In the genomic region with DNA sequence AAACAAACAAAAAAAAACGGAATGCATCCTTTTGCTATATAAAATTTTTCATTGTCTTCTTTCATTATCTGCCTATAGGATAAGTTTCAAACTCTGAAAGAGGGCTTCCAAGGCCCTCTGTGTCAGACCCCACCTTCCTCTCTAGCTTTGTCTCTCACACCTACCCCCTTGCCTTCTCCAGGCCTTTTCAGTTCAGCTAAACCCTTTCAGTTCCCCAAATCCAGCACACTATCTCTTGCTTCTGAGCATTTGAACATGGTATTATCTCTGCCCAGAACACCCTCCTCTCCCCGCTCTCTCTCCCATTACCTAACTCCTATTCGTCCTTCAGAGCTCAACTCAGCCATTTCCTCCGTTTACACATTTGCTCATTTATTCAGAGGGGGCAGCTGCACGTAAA, we compare ENCODE assay signal across 2 cellular contexts.
A peak's percentile ranks its signal among the peaks of the same experiment; 100 is the strongest.
TF ChIP-seq lines count a peak whose summit lies in the region.

No MANE protein-coding gene starts in this region.

TF ChIP-seq in GM12891, 5 proteins besides CTCF, POLR2A, EP300 and RAD21:
- TF ChIP-seq PAX5 (IDR thresholded peaks at IDR 0.05; ENCODE audit: insufficient read depth, low read length, severe bottlenecking) (no peak), SPI1 (IDR thresholded peaks at IDR 0.05; ENCODE audit: low read depth, low read length) (peak; percentile 88), POU2F2 (IDR thresholded peaks at IDR 0.05; ENCODE audit: low read depth, low read length) (no peak), POLR2AphosphoS5 (IDR thresholded peaks at IDR 0.05; ENCODE audit: low read depth, low read length) (no peak), TAF1 (IDR thresholded peaks at IDR 0.05; ENCODE audit: low read depth, low read length) (no peak)

TF ChIP-seq in K562, 482 proteins besides CTCF, POLR2A, EP300 and RAD21:
- TF ChIP-seq, protein P1, sequence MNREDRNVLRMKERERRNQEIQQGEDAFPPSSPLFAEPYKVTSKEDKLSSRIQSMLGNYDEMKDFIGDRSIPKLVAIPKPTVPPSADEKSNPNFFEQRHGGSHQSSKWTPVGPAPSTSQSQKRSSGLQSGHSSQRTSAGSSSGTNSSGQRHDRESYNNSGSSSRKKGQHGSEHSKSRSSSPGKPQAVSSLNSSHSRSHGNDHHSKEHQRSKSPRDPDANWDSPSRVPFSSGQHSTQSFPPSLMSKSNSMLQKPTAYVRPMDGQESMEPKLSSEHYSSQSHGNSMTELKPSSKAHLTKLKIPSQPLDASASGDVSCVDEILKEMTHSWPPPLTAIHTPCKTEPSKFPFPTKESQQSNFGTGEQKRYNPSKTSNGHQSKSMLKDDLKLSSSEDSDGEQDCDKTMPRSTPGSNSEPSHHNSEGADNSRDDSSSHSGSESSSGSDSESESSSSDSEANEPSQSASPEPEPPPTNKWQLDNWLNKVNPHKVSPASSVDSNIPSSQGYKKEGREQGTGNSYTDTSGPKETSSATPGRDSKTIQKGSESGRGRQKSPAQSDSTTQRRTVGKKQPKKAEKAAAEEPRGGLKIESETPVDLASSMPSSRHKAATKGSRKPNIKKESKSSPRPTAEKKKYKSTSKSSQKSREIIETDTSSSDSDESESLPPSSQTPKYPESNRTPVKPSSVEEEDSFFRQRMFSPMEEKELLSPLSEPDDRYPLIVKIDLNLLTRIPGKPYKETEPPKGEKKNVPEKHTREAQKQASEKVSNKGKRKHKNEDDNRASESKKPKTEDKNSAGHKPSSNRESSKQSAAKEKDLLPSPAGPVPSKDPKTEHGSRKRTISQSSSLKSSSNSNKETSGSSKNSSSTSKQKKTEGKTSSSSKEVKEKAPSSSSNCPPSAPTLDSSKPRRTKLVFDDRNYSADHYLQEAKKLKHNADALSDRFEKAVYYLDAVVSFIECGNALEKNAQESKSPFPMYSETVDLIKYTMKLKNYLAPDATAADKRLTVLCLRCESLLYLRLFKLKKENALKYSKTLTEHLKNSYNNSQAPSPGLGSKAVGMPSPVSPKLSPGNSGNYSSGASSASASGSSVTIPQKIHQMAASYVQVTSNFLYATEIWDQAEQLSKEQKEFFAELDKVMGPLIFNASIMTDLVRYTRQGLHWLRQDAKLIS (CRISPR knock-in tag; IDR thresholded peaks at IDR 0.05): no peak
- TF ChIP-seq ZNF253 (CRISPR knock-in tag; conservative IDR thresholded peaks at IDR 0.05) (no peak), ZNF311 (CRISPR knock-in tag; IDR thresholded peaks at IDR 0.05) (no peak), TSHZ1 (CRISPR knock-in tag; IDR thresholded peaks at IDR 0.05) (no peak), NFE2 (IDR thresholded peaks at IDR 0.05; ENCODE audit: low read depth) (no peak), SPI1 (IDR thresholded peaks at IDR 0.05; ENCODE audit: borderline replicate concordance, low read depth, low read length) (peak; percentile 46; the same call in 1 of the 2 replicates), ZBTB1 (CRISPR knock-in tag; IDR thresholded peaks at IDR 0.05; ENCODE audit: borderline replicate concordance, low read depth) (no peak), VEZF1 (CRISPR knock-in tag; IDR thresholded peaks at IDR 0.05) (0 out of 2 replicates have a peak, but pooled peaks have one; percentile 12), RBBP5 (IDR thresholded peaks at IDR 0.05; ENCODE audit: borderline replicate concordance, insufficient read depth, low read length, poor library complexity, severe bottlenecking) (no peak), ARID1B (IDR thresholded peaks at IDR 0.05) (0 out of 2 replicates have a peak, but pooled peaks have one; percentile 11), DDX20 (tag; IDR thresholded peaks at IDR 0.05; ENCODE audit: low read depth) (no peak), ZNF561 (CRISPR knock-in tag; conservative IDR thresholded peaks at IDR 0.05) (no peak), ASH1L (IDR thresholded peaks at IDR 0.05; ENCODE audit: borderline replicate concordance, low read depth, partially characterized antibody) (no peak), ZNF277 (CRISPR knock-in tag; IDR thresholded peaks at IDR 0.05; ENCODE audit: borderline replicate concordance) (no peak), HDAC3 (IDR thresholded peaks at IDR 0.05; ENCODE audit: borderline replicate concordance, partially characterized antibody) (no peak), LARP7 (IDR thresholded peaks at IDR 0.05) (no peak), CBX1 (IDR thresholded peaks at IDR 0.05; ENCODE audit: low read depth) (no peak), ZC3H11A (IDR thresholded peaks at IDR 0.05; ENCODE audit: low read depth, low read length) (no peak), RNF219 (CRISPR knock-in tag; IDR thresholded peaks at IDR 0.05) (no peak), BRCA1 (IDR thresholded peaks at IDR 0.05) (no peak), BRCA1 (CRISPR knock-in tag; IDR thresholded peaks at IDR 0.05) (no peak), ETV5 (CRISPR knock-in tag; IDR thresholded peaks at IDR 0.05; ENCODE audit: low read depth) (no peak), ZKSCAN1 (IDR thresholded peaks at IDR 0.05; ENCODE audit: low read depth, low read length) (no peak), HMG20A (CRISPR knock-in tag; conservative IDR thresholded peaks at IDR 0.05) (no peak), ZNF175 (CRISPR knock-in tag; IDR thresholded peaks at IDR 0.05; ENCODE audit: low read depth) (no peak), ELF4 (CRISPR knock-in tag; IDR thresholded peaks at IDR 0.05) (0 out of 2 replicates have a peak, but pooled peaks have one; percentile 42), OTX1 (CRISPR knock-in tag; IDR thresholded peaks at IDR 0.05) (no peak), ZBTB5 (IDR thresholded peaks at IDR 0.05) (no peak), ELF1 (tag; IDR thresholded peaks at IDR 0.05) (no peak), ZBTB33 (CRISPR knock-in tag; IDR thresholded peaks at IDR 0.05) (no peak)
- TF ChIP-seq, protein P2, sequence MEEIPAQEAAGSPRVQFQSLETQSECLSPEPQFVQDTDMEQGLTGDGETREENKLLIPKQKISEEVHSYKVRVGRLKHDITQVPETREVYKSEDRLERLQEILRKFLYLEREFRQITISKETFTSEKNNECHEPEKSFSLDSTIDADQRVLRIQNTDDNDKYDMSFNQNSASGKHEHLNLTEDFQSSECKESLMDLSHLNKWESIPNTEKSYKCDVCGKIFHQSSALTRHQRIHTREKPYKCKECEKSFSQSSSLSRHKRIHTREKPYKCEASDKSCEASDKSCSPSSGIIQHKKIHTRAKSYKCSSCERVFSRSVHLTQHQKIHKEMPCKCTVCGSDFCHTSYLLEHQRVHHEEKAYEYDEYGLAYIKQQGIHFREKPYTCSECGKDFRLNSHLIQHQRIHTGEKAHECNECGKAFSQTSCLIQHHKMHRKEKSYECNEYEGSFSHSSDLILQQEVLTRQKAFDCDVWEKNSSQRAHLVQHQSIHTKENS (CRISPR knock-in tag; IDR thresholded peaks at IDR 0.05): no peak
- TF ChIP-seq, protein P3, sequence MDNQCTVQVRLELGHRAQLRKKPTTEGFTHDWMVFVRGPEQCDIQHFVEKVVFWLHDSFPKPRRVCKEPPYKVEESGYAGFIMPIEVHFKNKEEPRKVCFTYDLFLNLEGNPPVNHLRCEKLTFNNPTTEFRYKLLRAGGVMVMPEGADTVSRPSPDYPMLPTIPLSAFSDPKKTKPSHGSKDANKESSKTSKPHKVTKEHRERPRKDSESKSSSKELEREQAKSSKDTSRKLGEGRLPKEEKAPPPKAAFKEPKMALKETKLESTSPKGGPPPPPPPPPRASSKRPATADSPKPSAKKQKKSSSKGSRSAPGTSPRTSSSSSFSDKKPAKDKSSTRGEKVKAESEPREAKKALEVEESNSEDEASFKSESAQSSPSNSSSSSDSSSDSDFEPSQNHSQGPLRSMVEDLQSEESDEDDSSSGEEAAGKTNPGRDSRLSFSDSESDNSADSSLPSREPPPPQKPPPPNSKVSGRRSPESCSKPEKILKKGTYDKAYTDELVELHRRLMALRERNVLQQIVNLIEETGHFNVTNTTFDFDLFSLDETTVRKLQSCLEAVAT (IDR thresholded peaks at IDR 0.05): no peak
